In the genomic region with DNA sequence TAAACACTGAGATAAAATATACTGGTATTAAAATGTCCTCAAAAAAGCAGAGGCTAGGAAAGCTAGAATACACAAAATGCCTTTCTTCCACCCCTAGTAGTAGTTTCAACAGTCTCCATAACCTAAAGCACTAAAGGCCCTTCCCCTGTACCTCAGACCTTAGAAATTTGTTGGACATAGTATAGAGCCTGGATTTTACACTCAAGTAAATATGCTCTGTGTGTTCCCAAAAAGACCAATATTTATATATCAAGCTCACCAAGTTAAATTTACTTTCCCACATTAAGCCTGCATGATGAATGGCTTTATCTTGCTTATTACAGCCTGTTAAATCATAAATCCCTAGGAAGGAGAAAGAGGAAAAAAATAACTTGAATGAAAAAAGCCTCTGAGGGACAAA, we compare ENCODE assay signal across 21 cellular contexts.
"Had no signal": no experiment of that assay in that cellular context is flagged by ENCODE, and none has a peak within 500 bp of the region (broad histone marks: within the 10 kb centered on the region; RNA-seq: fewer than 3 reads in every experiment).

No MANE protein-coding gene starts in this region.

- H3K9me3 ChIP-seq: neutrophil, right atrium auricular region, thoracic aorta, tibial artery, upper lobe of right lung had no signal

- H3K79me2 ChIP-seq: parathyroid adenoma had no signal

- H3K4me3 ChIP-seq: heart left ventricle, left ventricle myocardium inferior, lung, neural progenitor cell, right atrium auricular region, skin epidermis, spleen, suprapubic skin, thoracic aorta, tibial artery, upper lobe of right lung had no signal

- DNase-seq: immature natural killer cell; kidney; midbrain; naive thymus-derived CD8-positive, alpha-beta T cell; occipital lobe; spleen; stimulated activated CD4-positive, alpha-beta T cell treated with anti-CD3 and anti-CD28 coated beads, Interleukin-4, amount 100 ng/mL, for 24 hours; stimulated activated naive CD4-positive, alpha-beta T cell had no signal

- H3K4me1 ChIP-seq: heart left ventricle, left ventricle myocardium inferior, neural progenitor cell, parathyroid adenoma, right atrium auricular region, spleen, suprapubic skin, tibial artery, upper lobe of right lung had no signal

- H2AFZ ChIP-seq: neural progenitor cell, parathyroid adenoma had no signal

- H3K9ac ChIP-seq: neural progenitor cell, parathyroid adenoma had no signal

- H3K27ac ChIP-seq: heart left ventricle, left ventricle myocardium inferior, neural progenitor cell, neutrophil, parathyroid adenoma, right atrium auricular region, skin epidermis, spleen, suprapubic skin, thoracic aorta, tibial artery, upper lobe of right lung had no signal

- H3K36me3 ChIP-seq: heart left ventricle, left ventricle myocardium inferior, neural progenitor cell, neutrophil, right atrium auricular region, spleen, suprapubic skin, thoracic aorta, tibial artery, upper lobe of right lung had no signal

- ATAC-seq: naive thymus-derived CD8-positive, alpha-beta T cell; sciatic nerve had no signal

- H3K4me2 ChIP-seq: neural progenitor cell had no signal

- H3K27me3 ChIP-seq: heart left ventricle, neural progenitor cell, neutrophil, right atrium auricular region, spleen, suprapubic skin, tibial artery, upper lobe of right lung had no signal
